ENCODE assay signal across 9 cellular contexts in genomic region chr15:71443538-71443937, GRCh38.
A peak's percentile ranks its signal among the peaks of the same experiment; 100 is the strongest.
DNase-seq lines count a peak whose midpoint lies in the region; ATAC-seq and TF ChIP-seq lines count a peak whose summit lies in the region.
"Had no signal": no experiment of that assay in that cellular context is flagged by ENCODE, and none has a peak within 500 bp of the region (broad histone marks: within the 10 kb centered on the region; RNA-seq: fewer than 3 reads in every experiment).

No MANE protein-coding gene starts in this region.

- no peak for ATAC-seq in activated CD4-positive, alpha-beta T cell treated with anti-CD3 and anti-CD28 coated beads for 36 hours
- ATAC-seq in HG03571 (IDR thresholded peaks at IDR 0.05; ENCODE audit: unreplicated experiment) (no peak), GM21381 (IDR thresholded peaks at IDR 0.05; ENCODE audit: unreplicated experiment) (no peak)

- no peaks in the 10 kb centered on the region for H3K9me3 ChIP-seq in neural progenitor cell (ENCODE audit: low read depth)

- no peaks in the 10 kb centered on the region for H3K4me1 Mint-ChIP-seq in activated CD4-positive, alpha-beta T cell treated with anti-CD3 and anti-CD28 coated beads for 36 hours
- H3K4me1 Mint-ChIP-seq in neural progenitor cell, result no peaks in the 10 kb centered on the region
- H3K4me1 Mint-ChIP-seq: CD8-positive, alpha-beta memory T cell had no signal

- no peaks in the 10 kb centered on the region for H3K79me2 ChIP-seq in neural progenitor cell (ENCODE audit: low read depth)

- H3K27me3 ChIP-seq in neural progenitor cell, result no peaks in the 10 kb centered on the region

- CTCF ChIA-PET in activated CD4-positive, alpha-beta T cell treated with anti-CD3 and anti-CD28 coated beads for 36 hours (lab: Charles Lee), result interaction anchor here (0.7 to 1.4 kb wide), 11 partner anchors 8 to 864 kb away, joined by 3 to 7 read pairs (median 4); no protein-coding TSS in a partner anchor

- DNase-seq in NCI-H2081 (lab: John Stamatoyannopoulos, UW), result peak; percentile 23 to 49
- no peak for DNase-seq in NCI-H2081 treated with DMSO at 0.1 percent for 48 hours (lab: John Stamatoyannopoulos, UW)
- DNase-seq in NCI-H1105 (lab: John Stamatoyannopoulos, UW), result peak; percentile 30
- DNase-seq in activated CD4-positive, alpha-beta T cell treated with anti-CD3 and anti-CD28 coated beads for 36 hours, result peak; percentile 70
- peak; percentile 61 for DNase-seq in epithelial cell of esophagus (ENCODE audit: low read depth)
- DNase-seq in neural progenitor cell (ENCODE audit: low spot score), result peak; percentile 68

- H3K27ac Mint-ChIP-seq in activated CD4-positive, alpha-beta T cell treated with anti-CD3 and anti-CD28 coated beads for 36 hours, result no peak overlapping the region
- H3K27ac Mint-ChIP-seq in neural progenitor cell, result no peak overlapping the region
- H3K27ac Mint-ChIP-seq: CD8-positive, alpha-beta memory T cell had no signal

- no peaks in the 10 kb centered on the region for H3K9me3 Mint-ChIP-seq in activated CD4-positive, alpha-beta T cell treated with anti-CD3 and anti-CD28 coated beads for 36 hours (ENCODE audit: low read depth)
- no peaks in the 10 kb centered on the region for H3K9me3 Mint-ChIP-seq in neural progenitor cell

- no peaks in the 10 kb centered on the region for H3F3A ChIP-seq in neural progenitor cell (ENCODE audit: low read depth)

- H2AFZ ChIP-seq in neural progenitor cell (replicated peaks), result peak overlapping the region; percentile 58

- H3K4me3 ChIP-seq in epithelial cell of esophagus (ENCODE audit: low read length), result no peak overlapping the region
- H3K4me3 ChIP-seq in neural progenitor cell, result no peak overlapping the region

- no peaks in the 10 kb centered on the region for H3K4me1 ChIP-seq in neural progenitor cell

- H3K4me2 ChIP-seq in neural progenitor cell, result no peak overlapping the region

- TF ChIP-seq CTCF in epithelial cell of esophagus (IDR thresholded peaks at IDR 0.05; ENCODE audit: insufficient read depth, low read depth, low read length, missing control alignments), result peak; percentile 91
- peak; percentile 94 for TF ChIP-seq CTCF in neural progenitor cell (IDR thresholded peaks at IDR 0.05)

- POLR2A ChIA-PET in activated CD4-positive, alpha-beta T cell treated with anti-CD3 and anti-CD28 coated beads for 36 hours (lab: Charles Lee), result no interaction called here

- H4K20me1 ChIP-seq in neural progenitor cell (ENCODE audit: low read depth), result no peaks in the 10 kb centered on the region

- intact Hi-C loops in activated CD4-positive, alpha-beta T cell treated with anti-CD3 and anti-CD28 coated beads for 36 hours (cut with DNase I, micrococcal nuclease), result loop anchor here (2.0 to 10.0 kb wide), 4 partner anchors 433 to 1966 kb away; no protein-coding TSS in a partner anchor

- H3K27me3 Mint-ChIP-seq in activated CD4-positive, alpha-beta T cell treated with anti-CD3 and anti-CD28 coated beads for 36 hours, result peaks cover 5% of the 10 kb centered on the region
- peaks cover 4% of the 10 kb centered on the region for H3K27me3 Mint-ChIP-seq in neural progenitor cell (ENCODE audit: insufficient read depth, low read depth)

- no peaks in the 10 kb centered on the region for H3K36me3 Mint-ChIP-seq in activated CD4-positive, alpha-beta T cell treated with anti-CD3 and anti-CD28 coated beads for 36 hours (ENCODE audit: low read depth)
- no peaks in the 10 kb centered on the region for H3K36me3 Mint-ChIP-seq in neural progenitor cell
- H3K36me3 Mint-ChIP-seq: CD8-positive, alpha-beta memory T cell had no signal

- H3K36me3 ChIP-seq in neural progenitor cell, result no peaks in the 10 kb centered on the region

- no peak overlapping the region for H3K9ac ChIP-seq in neural progenitor cell

- no peak overlapping the region for H3K27ac ChIP-seq in neural progenitor cell

- H3K4me3 Mint-ChIP-seq in activated CD4-positive, alpha-beta T cell treated with anti-CD3 and anti-CD28 coated beads for 36 hours, result no peak overlapping the region
- H3K4me3 Mint-ChIP-seq in neural progenitor cell, result no peak overlapping the region
- H3K4me3 Mint-ChIP-seq: CD8-positive, alpha-beta memory T cell had no signal
